In genomic region chr22:36156515-36157419, GRCh38 we compare ENCODE assay signal across 8 cellular contexts. TPM values are rescaled to one million over a fixed set of nuclear protein-coding genes. Genes with fewer than 3 reads are reported as not detected.
A peak's percentile ranks its signal among the peaks of the same experiment; 100 is the strongest.
DNase-seq lines count a peak whose midpoint lies in the region; ATAC-seq and TF ChIP-seq lines count a peak whose summit lies in the region.

No MANE protein-coding gene starts in this region.

- no peaks in the 10 kb centered on the region for H3K9me3 ChIP-seq in right lobe of liver

- H3K9me3 Mint-ChIP-seq in dendritic cell treated with granulocyte-macrophage colony-stimulating factor and Interleukin-4, amounts not matched to agents 40 ng/mL and 50 ng/mL, for 4 days: no peaks in the 10 kb centered on the region
- no peaks in the 10 kb centered on the region for H3K9me3 Mint-ChIP-seq in glutamatergic neuron (ENCODE audit: unreplicated experiment)

- TF ChIP-seq CTCF in right lobe of liver (IDR thresholded peaks at IDR 0.05) (no peak), glutamatergic neuron (IDR thresholded peaks at IDR 0.05; ENCODE audit: partially characterized antibody, unreplicated experiment) (no peak)

- DNase-seq in Ammon's horn (ENCODE audit: low spot score) (peak; percentile 79), LHCN-M2 (ENCODE audit: low read depth) (peak; percentile 79), right lobe of liver (peak; percentile 89 to 91 (median 89)), NCI-H1417 treated with DMSO at 0.1 percent for 48 hours (lab: John Stamatoyannopoulos, UW) (no peak), glutamatergic neuron (no peak)
- DNase-seq in activated CD4-positive, alpha-beta T cell treated with anti-CD3 and anti-CD28 coated beads, Interleukin-2, amount 50 U/mL, for 48 hours: peak; percentile 82 to 88
- peak; percentile 78 for DNase-seq in stimulated activated CD4-positive, alpha-beta T cell treated with anti-CD3 and anti-CD28 coated beads, Interleukin-4, amount 100 ng/mL, for 1 hour

- no peaks in the 10 kb centered on the region for H3K36me3 ChIP-seq in right lobe of liver

- TF ChIP-seq POLR2A in right lobe of liver (IDR thresholded peaks at IDR 0.05): peak; percentile 28

- H3K27ac ChIP-seq in right lobe of liver: peak overlapping the region; percentile 78 to 96 (median 88)

- H3K27me3 Mint-ChIP-seq in dendritic cell treated with granulocyte-macrophage colony-stimulating factor and Interleukin-4, amounts not matched to agents 40 ng/mL and 50 ng/mL, for 4 days: no peaks in the 10 kb centered on the region
- peaks cover 3% of the 10 kb centered on the region for H3K27me3 Mint-ChIP-seq in glutamatergic neuron (ENCODE audit: unreplicated experiment)

- intact Hi-C loops in dendritic cell treated with granulocyte-macrophage colony-stimulating factor and Interleukin-4, amounts not matched to agents 40 ng/mL and 50 ng/mL, for 4 days (cut with micrococcal nuclease): loop anchor here (10.0 kb wide), 1 partner anchor 68 kb away; no protein-coding TSS in a partner anchor
- intact Hi-C loops in right lobe of liver (cut with DNase I): no loop called here

- peaks cover 76% of the 10 kb centered on the region for H3K4me1 Mint-ChIP-seq in dendritic cell treated with granulocyte-macrophage colony-stimulating factor and Interleukin-4, amounts not matched to agents 40 ng/mL and 50 ng/mL, for 4 days (ENCODE audit: low read depth)
- no peaks in the 10 kb centered on the region for H3K4me1 Mint-ChIP-seq in glutamatergic neuron (ENCODE audit: low read depth, unreplicated experiment)

- peak overlapping the region; percentile 32 to 48 (median 46) for H3K4me3 ChIP-seq in right lobe of liver

- H3K27ac Mint-ChIP-seq in dendritic cell treated with granulocyte-macrophage colony-stimulating factor and Interleukin-4, amounts not matched to agents 40 ng/mL and 50 ng/mL, for 4 days: peak overlapping the region; percentile 97
- no peak overlapping the region for H3K27ac Mint-ChIP-seq in glutamatergic neuron (ENCODE audit: unreplicated experiment)

- ATAC-seq in right lobe of liver: peak; percentile 68 to 83 (median 78)

- peaks cover 7% of the 10 kb centered on the region for H3K36me3 Mint-ChIP-seq in dendritic cell treated with granulocyte-macrophage colony-stimulating factor and Interleukin-4, amounts not matched to agents 40 ng/mL and 50 ng/mL, for 4 days (ENCODE audit: low read depth)
- H3K36me3 Mint-ChIP-seq in glutamatergic neuron (ENCODE audit: unreplicated experiment): no peaks in the 10 kb centered on the region

- H3K4me3 Mint-ChIP-seq in dendritic cell treated with granulocyte-macrophage colony-stimulating factor and Interleukin-4, amounts not matched to agents 40 ng/mL and 50 ng/mL, for 4 days: peak overlapping the region; percentile 87
- H3K4me3 Mint-ChIP-seq in glutamatergic neuron (ENCODE audit: unreplicated experiment): no peak overlapping the region

- WGBS in right lobe of liver (ENCODE audit: insufficient coverage, low coverage, low lambda C conversion rate, missing lambda C conversion rate): under 1% methylated on average over 15 of the region's 15 CpGs

- H3K27me3 ChIP-seq in right lobe of liver: no peaks in the 10 kb centered on the region

- peaks cover 0 to 82% (median 33%) of the 10 kb centered on the region in 4 donors for H3K4me1 ChIP-seq in right lobe of liver

RNA-seq across cellular contexts. Expression of gene APOL3, which starts 3.8 kb away (rescaled TPM):
- total RNA-seq in LHCN-M2 (2014; rRNA removed): 1.5 and 3.2 TPM in 2 replicates
- 2.3 TPM for polyA plus RNA-seq in LHCN-M2 (2012)
- 10 to 100 TPM; 21.7 to 80.5 (median 30.2) TPM for total RNA-seq in right lobe of liver
- not detected for total RNA-seq in glutamatergic neuron (ENCODE audit: unreplicated experiment)

RNA-seq across cellular contexts. Expression of gene APOL4, which starts 44.8 kb away (rescaled TPM):
- total RNA-seq in LHCN-M2 (2014; rRNA removed): 0.17 TPM in 1 of 2 replicates, not detected in the other
- not detected for polyA plus RNA-seq in LHCN-M2 (2012)
- total RNA-seq in right lobe of liver: 1 to 10 TPM in 4 of 6 experiments, not detected in 2; 1.1 to 1.6 (median 1.4) TPM
- not detected for total RNA-seq in glutamatergic neuron (ENCODE audit: unreplicated experiment)

Comparison
In these comparisons a context has a peak if more than half of its experiments do, and no peak if none do; other contexts are left out.
1. DNase-seq: peak in Ammon's horn (single experiment), LHCN-M2 (single experiment), activated CD4-positive, alpha-beta T cell treated with anti-CD3 and anti-CD28 coated beads, Interleukin-2, amount 50 U/mL, for 48 hours (2 of 2), right lobe of liver (3 of 3) and stimulated activated CD4-positive, alpha-beta T cell treated with anti-CD3 and anti-CD28 coated beads, Interleukin-4, amount 100 ng/mL, for 1 hour (single experiment); none in NCI-H1417 treated with DMSO at 0.1 percent for 48 hours (single experiment) and glutamatergic neuron (single experiment).